In genomic region chr12:103053089-103053488, GRCh38 we compare ENCODE assay signal across 33 cellular contexts.
"Had no signal": no experiment of that assay in that cellular context is flagged by ENCODE, and none has a peak within 500 bp of the region (broad histone marks: within the 10 kb centered on the region; RNA-seq: fewer than 3 reads in every experiment).

No MANE protein-coding gene starts in this region.

- ATAC-seq: activated CD8-positive, alpha-beta T cell treated with anti-CD3 and anti-CD28 coated beads for 36 hours; activated naive CD4-positive, alpha-beta T cell treated with anti-CD3 and anti-CD28 coated beads, Interleukin-2, amount 50 U/mL, for 72 hours; activated T-cell treated with anti-CD3 and anti-CD28 coated beads, Interleukin-2, amount 50 U/mL, for 4 hours; activated T-cell treated with anti-CD3 and anti-CD28 coated beads, Interleukin-2, amount 50 U/mL, for 72 hours; activated T-helper 17 cell treated with anti-CD3 and anti-CD28 coated beads, Interleukin-2, amount 50 U/mL, for 72 hours; body of pancreas had no signal

- DNase-seq: activated B cell treated with CpG ODN at 0.5 μM for 24 hours; activated CD4-positive, alpha-beta memory T cell treated with anti-CD3 and anti-CD28 coated beads for 36 hours; activated CD4-positive, alpha-beta T cell treated with anti-CD3 and anti-CD28 coated beads for 4 hours; activated CD4-positive, alpha-beta T cell treated with anti-CD3 and anti-CD28 coated beads, Interleukin-2, amount 10 ng/mL, durations not matched to agents 24 days and 14 days; activated CD4-positive, alpha-beta T cell treated with anti-CD3 and anti-CD28 coated beads, Interleukin-2, amount 50 U/mL, for 1 hour; activated CD4-positive, alpha-beta T cell treated with anti-CD3 and anti-CD28 coated beads, Interleukin-2, amount 50 U/mL, for 4 hours; activated CD4-positive, CD25-positive, alpha-beta regulatory T cell treated with anti-CD3 and anti-CD28 coated beads, Interleukin-2, amount 50 U/mL, for 72 hours; activated CD8-positive, alpha-beta memory T cell treated with anti-CD3 and anti-CD28 coated beads, Interleukin-2, amount 50 U/mL, for 4 hours; activated CD8-positive, alpha-beta T cell treated with anti-CD3 and anti-CD28 coated beads for 36 hours; activated effector memory CD4-positive, alpha-beta T cell treated with anti-CD3 and anti-CD28 coated beads, Interleukin-2, amount 50 U/mL, for 16 hours; activated gamma-delta T cell treated with Interleukin-2 at 50 U/mL for 16 hours; activated naive CD4-positive, alpha-beta T cell; activated naive CD4-positive, alpha-beta T cell treated with anti-CD3 and anti-CD28 coated beads for 36 hours; activated naive CD4-positive, alpha-beta T cell treated with anti-CD3 and anti-CD28 coated beads, Interleukin-2, amount 50 U/mL, for 16 hours; activated naive CD8-positive, alpha-beta T cell treated with anti-CD3 and anti-CD28 coated beads for 36 hours; activated T-cell treated with anti-CD3 and anti-CD28 coated beads for 4 hours; activated T-cell treated with anti-CD3 and anti-CD28 coated beads, Interleukin-2, amount 50 U/mL, for 1 hour; activated T-cell treated with anti-CD3 and anti-CD28 coated beads, Interleukin-2, amount 50 U/mL, for 4 hours; activated T-cell treated with anti-CD3 and anti-CD28 coated beads, Interleukin-2, amount 50 U/mL, for 72 hours; adrenal gland; amniotic stem cell; aorta; body of pancreas; brain microvascular endothelial cell; central memory CD4-positive, alpha-beta T cell; T-helper 2 cell; T-helper 9 cell had no signal

- H3K9me3 ChIP-seq: adrenal gland, body of pancreas, breast epithelium had no signal

- FAIRE-seq: astrocyte, TTC549 had no signal

- H3K4me3 ChIP-seq: adrenal gland, body of pancreas, breast epithelium had no signal

- H3K27ac ChIP-seq: adrenal gland, body of pancreas, brain microvascular endothelial cell, breast epithelium, VCaP had no signal

- H3K36me3 ChIP-seq: adrenal gland, brain microvascular endothelial cell, breast epithelium had no signal

- H3K4me1 ChIP-seq: adrenal gland, body of pancreas, breast epithelium had no signal

- H3K27me3 ChIP-seq: adrenal gland, body of pancreas, brain microvascular endothelial cell, breast epithelium had no signal
